1 cellular context compared by ENCODE assay signal in genomic region chr11:57426439-57426753, GRCh38.
TF ChIP-seq lines count a peak whose summit lies in the region.

No MANE protein-coding gene starts in this region.

TF ChIP-seq in H1, 55 proteins besides CTCF, POLR2A, EP300 and RAD21:
- peak; percentile 76; the same call in 1 of the 2 replicates for TF ChIP-seq MAX (IDR thresholded peaks at IDR 0.05)
- TF ChIP-seq TEAD4 (IDR thresholded peaks at IDR 0.05; ENCODE audit: low read depth, low read length) = no peak
- TF ChIP-seq, protein P1, sequence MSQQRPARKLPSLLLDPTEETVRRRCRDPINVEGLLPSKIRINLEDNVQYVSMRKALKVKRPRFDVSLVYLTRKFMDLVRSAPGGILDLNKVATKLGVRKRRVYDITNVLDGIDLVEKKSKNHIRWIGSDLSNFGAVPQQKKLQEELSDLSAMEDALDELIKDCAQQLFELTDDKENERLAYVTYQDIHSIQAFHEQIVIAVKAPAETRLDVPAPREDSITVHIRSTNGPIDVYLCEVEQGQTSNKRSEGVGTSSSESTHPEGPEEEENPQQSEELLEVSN (IDR thresholded peaks at IDR 0.05) = peak; percentile 31; the same call in 1 of the 2 replicates
TF ChIP-seq in H1: peak in this region for 2.
